Comparison of ENCODE assay signal across 9 cellular contexts in the genomic region with DNA sequence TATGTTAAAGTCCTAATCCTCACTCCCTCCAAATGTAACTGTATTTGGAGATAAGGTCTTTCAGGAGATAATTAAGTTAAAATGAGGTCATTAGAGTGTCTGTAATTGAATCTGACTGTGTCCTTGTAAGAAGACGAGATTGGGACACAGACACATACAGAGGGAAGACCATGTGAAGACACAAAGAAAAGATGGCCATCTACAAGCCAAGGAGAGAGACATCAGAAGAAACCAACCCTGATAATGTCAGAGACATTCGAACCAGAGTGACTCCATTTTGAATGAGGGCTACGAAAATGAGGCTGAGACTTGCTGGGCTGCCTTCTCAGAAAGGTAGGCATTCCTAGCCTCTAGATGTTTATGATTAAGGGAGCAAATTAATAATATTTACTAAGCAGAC. TPM values are rescaled to one million over a fixed set of nuclear protein-coding genes. Genes with fewer than 3 reads are reported as not detected.
A peak's percentile ranks its signal among the peaks of the same experiment; 100 is the strongest.
DNase-seq lines count a peak whose midpoint lies in the region; ATAC-seq, FAIRE-seq and TF ChIP-seq lines count a peak whose summit lies in the region.
"Had no signal": no experiment of that assay in that cellular context is flagged by ENCODE, and none has a peak within 500 bp of the region (broad histone marks: within the 10 kb centered on the region; RNA-seq: fewer than 3 reads in every experiment).

No MANE protein-coding gene starts in this region.

- H2AFZ ChIP-seq in OCI-LY3 (ENCODE audit: low read depth, low read length): peak overlapping the region; percentile 61

- ATAC-seq in gastrocnemius medialis (no peak), GM21619 (IDR thresholded peaks at IDR 0.05; ENCODE audit: unreplicated experiment) (no peak)

- H3K36me3 ChIP-seq in OCI-LY3 (replicated peaks; ENCODE audit: low read depth, low read length): peaks cover 20% of the 10 kb centered on the region
- H3K36me3 ChIP-seq in duodenal mucosa (ENCODE audit: control insufficient read depth in 1 of 2, insufficient read depth in 2 of 2, low read length in 2 of 2): peaks cover 10 to 15% of the 10 kb centered on the region in 2 donors
- H3K36me3 ChIP-seq in gastrocnemius medialis: no peaks in the 10 kb centered on the region

- H3K9ac ChIP-seq in OCI-LY3 (ENCODE audit: low read length) (peak overlapping the region; percentile 72), duodenal mucosa (ENCODE audit: low read depth in 1 of 2, low read length in 2 of 2) (peak overlapping the region in 1 of 2 donors; percentile 55)

- no peak for DNase-seq in GM12891 (ENCODE audit: insufficient read length, low spot score)
- no peak for DNase-seq in gastrocnemius medialis
- no peak for DNase-seq in posterior cingulate gyrus
- DNase-seq in DMS114 treated with DMSO at 0.1 percent for 48 hours (lab: John Stamatoyannopoulos, UW; ENCODE audit: unreplicated experiment): no peak
- no peak for DNase-seq in inferior parietal cortex (ENCODE audit: extremely low spot score)
- DNase-seq: aorta had no signal

- peak; percentile 66 for FAIRE-seq in GM12891 (lab: Jason Lieb, UNC)

- H3K79me2 ChIP-seq in OCI-LY3 (ENCODE audit: low read length): peaks cover 15% of the 10 kb centered on the region

- in situ Hi-C loops in gastrocnemius medialis (cut with MboI; ENCODE audit: low sequenced_read_pairs in 4 of 4): no loop called here

- no peaks in the 10 kb centered on the region for H4K20me1 ChIP-seq in OCI-LY3 (ENCODE audit: insufficient read depth, low read length)

- TF ChIP-seq CTCF in OCI-LY3 (IDR thresholded peaks at IDR 0.05; ENCODE audit: low read depth, low read length) (no peak), gastrocnemius medialis (IDR thresholded peaks at IDR 0.05 in 4 of 5, conservative IDR thresholded peaks at IDR 0.05 in 1 of 5) (no peak)

- H3K9me3 ChIP-seq in OCI-LY3 (ENCODE audit: insufficient read depth, low read length): no peaks in the 10 kb centered on the region
- no peaks in the 10 kb centered on the region for H3K9me3 ChIP-seq in duodenal mucosa (ENCODE audit: control insufficient read depth in 1 of 2, low read length in 2 of 2)
- H3K9me3 ChIP-seq in gastrocnemius medialis: no peaks in the 10 kb centered on the region

- peak overlapping the region; percentile 92 for H3K4me2 ChIP-seq in OCI-LY3 (ENCODE audit: low read length)

- H3K4me1 ChIP-seq in OCI-LY3 (ENCODE audit: low read length): peaks cover 67% of the 10 kb centered on the region
- H3K4me1 ChIP-seq in duodenal mucosa (ENCODE audit: control insufficient read depth in 1 of 2, insufficient read depth in 2 of 2, low read length in 2 of 2): peaks cover 4 to 18% of the 10 kb centered on the region in 2 donors
- peaks cover 9 to 10% of the 10 kb centered on the region in 2 donors for H3K4me1 ChIP-seq in gastrocnemius medialis

- no peaks in the 10 kb centered on the region for H3K27me3 ChIP-seq in OCI-LY3 (ENCODE audit: low read depth, low read length)
- no peaks in the 10 kb centered on the region for H3K27me3 ChIP-seq in duodenal mucosa (ENCODE audit: control insufficient read depth in 1 of 2, insufficient read depth in 2 of 2, low read length in 2 of 2)
- H3K27me3 ChIP-seq in gastrocnemius medialis: no peaks in the 10 kb centered on the region

- intact Hi-C loops in gastrocnemius medialis (cut with DNase I; ENCODE audit: low total_unique reads) (no loop called here), posterior cingulate gyrus (cut with DNase I) (no loop called here)

- H3K4me3 ChIP-seq in OCI-LY3 (ENCODE audit: low read length): peak overlapping the region; percentile 78
- H3K4me3 ChIP-seq in duodenal mucosa (ENCODE audit: low read depth in 1 of 2, low read length in 2 of 2): peak overlapping the region; percentile 76 to 88
- H3K4me3 ChIP-seq in gastrocnemius medialis: peak overlapping the region; percentile 43 to 51 (median 47)

- TF ChIP-seq POLR2A in GM12891 (IDR thresholded peaks at IDR 0.05; ENCODE audit: low read depth, low read length) (no peak), gastrocnemius medialis (IDR thresholded peaks at IDR 0.05) (no peak)

- peak overlapping the region; percentile 73 for H3K27ac ChIP-seq in OCI-LY3 (ENCODE audit: low read length)
- no peak overlapping the region for H3K27ac ChIP-seq in duodenal mucosa (ENCODE audit: low read depth, low read length)
- peak overlapping the region in 3 of 4 donors; percentile 52 to 65 (median 57) for H3K27ac ChIP-seq in gastrocnemius medialis

TF ChIP-seq in GM12891, 5 proteins besides CTCF, POLR2A, EP300 and RAD21:
- TF ChIP-seq POLR2AphosphoS5 (IDR thresholded peaks at IDR 0.05; ENCODE audit: low read depth, low read length) (no peak), PAX5 (IDR thresholded peaks at IDR 0.05; ENCODE audit: insufficient read depth, low read length, severe bottlenecking) (no peak), POU2F2 (IDR thresholded peaks at IDR 0.05; ENCODE audit: low read depth, low read length) (no peak), SPI1 (IDR thresholded peaks at IDR 0.05; ENCODE audit: low read depth, low read length) (no peak), TAF1 (IDR thresholded peaks at IDR 0.05; ENCODE audit: low read depth, low read length) (no peak)
TF ChIP-seq in GM12891: peak in this region for 0.

RNA-seq across cellular contexts. Expression of a gene that starts 0.5 kb away (rescaled TPM):
- 14.6 TPM for polyA plus RNA-seq in GM12891 (2012; ENCODE audit: low read depth, missing spikeins)
- 1 to 10 TPM; 1.2 to 7.6 (median 2.1) TPM for total RNA-seq in gastrocnemius medialis

RNA-seq across cellular contexts. Expression of a gene that starts 30.9 kb away (rescaled TPM):
- 9.2 TPM for polyA plus RNA-seq in GM12891 (2012; ENCODE audit: low read depth, missing spikeins)
- total RNA-seq in gastrocnemius medialis: 1 to 10 TPM in 3 of 4 donors, under 1 TPM in 1; 0.89 to 1.7 (median 1.5) TPM
